Comparison of ENCODE assay signal across 8 cellular contexts in genomic region chr22:45318168-45318557, GRCh38. TPM values are rescaled to one million over a fixed set of nuclear protein-coding genes. Genes with fewer than 3 reads are reported as not detected.
DNase-seq lines count a peak whose midpoint lies in the region; ATAC-seq and TF ChIP-seq lines count a peak whose summit lies in the region.

No MANE protein-coding gene starts in this region.

- 3 to 13% (median 7%) methylated on average over 8 of the region's 8 CpGs for whole genome bisulfite sequencing in stomach, 5 donors

- H3K79me2 ChIP-seq in fibroblast of lung (ENCODE audit: control insufficient read depth, insufficient read depth, low read length), result peaks cover 7% of the 10 kb centered on the region

- H3K4me3 ChIP-seq in fibroblast of lung (replicated peaks in 1 of 4; ENCODE audit: control extremely low read depth in 1 of 4, insufficient read depth in 1 of 4, low read depth in 3 of 4, low read length in 4 of 4) (peak overlapping the region in 2 of 4 experiments; percentile 11 to 31), neutrophil (ENCODE audit: low read depth in 1 of 2, low read length in 1 of 2) (peak overlapping the region; percentile 7 to 41), stomach (no peak overlapping the region)

- TF ChIP-seq POLR2A in stomach (IDR thresholded peaks at IDR 0.05), result no peak

- H3K4me1 ChIP-seq in fibroblast of lung (ENCODE audit: control insufficient read depth, extremely low read depth, insufficient read depth, low read length) (peaks cover 21% of the 10 kb centered on the region), neutrophil (ENCODE audit: control insufficient read depth in 1 of 2, insufficient read depth in 1 of 2, low read depth in 1 of 2, low read length in 1 of 2) (peaks cover 29 to 44% of the 10 kb centered on the region in 2 experiments), stomach (peaks cover 33 to 88% (median 55%) of the 10 kb centered on the region in 4 donors)

- H3K9ac ChIP-seq in fibroblast of lung (ENCODE audit: insufficient read depth, low read length), result peak overlapping the region; percentile 28

- peak overlapping the region; percentile 81 for H3K4me2 ChIP-seq in fibroblast of lung (ENCODE audit: extremely low read depth, insufficient read depth, low read length)

- H3K9me3 ChIP-seq in fibroblast of lung (ENCODE audit: control insufficient read depth, insufficient read depth, low read depth, low read length) (no peaks in the 10 kb centered on the region), neutrophil (no peaks in the 10 kb centered on the region), stomach (no peaks in the 10 kb centered on the region)

- H3K36me3 ChIP-seq in fibroblast of lung (ENCODE audit: control insufficient read depth, insufficient read depth, low read length) (peaks cover 4% of the 10 kb centered on the region), neutrophil (peaks cover 9% of the 10 kb centered on the region), stomach (peaks cover 5 to 13% (median 11%) of the 10 kb centered on the region in 4 donors)

- H3K27me3 ChIP-seq in fibroblast of lung (ENCODE audit: control insufficient read depth, insufficient read depth, low read length) (no peaks in the 10 kb centered on the region), neutrophil (no peaks in the 10 kb centered on the region), stomach (no peaks in the 10 kb centered on the region)

- ATAC-seq in HG02981 (IDR thresholded peaks at IDR 0.05; ENCODE audit: unreplicated experiment) (peak; percentile 44), GM21390 (IDR thresholded peaks at IDR 0.05; ENCODE audit: unreplicated experiment) (no peak)

- no peaks in the 10 kb centered on the region for H4K20me1 ChIP-seq in fibroblast of lung (ENCODE audit: control insufficient read depth, extremely low read depth, insufficient read depth, low read length)

- DNase-seq in Daoy (ENCODE audit: low read depth), result peak; percentile 90
- peak; percentile 64 for DNase-seq in NK-92 treated with Interleukin-12 subunit alpha and Interleukin-12 subunit beta, amount 100 ng/mL, for 24 hours (lab: John Stamatoyannopoulos, UW)
- DNase-seq in activated T-helper 1 cell treated with Interleukin-2 at 50 U/mL for 16 hours (ENCODE audit: low read depth), result peak; percentile 74
- peak; percentile 93 for DNase-seq in fibroblast of lung (ENCODE audit: low read depth in 2 of 2)
- DNase-seq in stomach, result peak; percentile 84

- H3K27ac ChIP-seq in fibroblast of lung (ENCODE audit: insufficient read depth, low read length) (peak overlapping the region; percentile 88), neutrophil (peak overlapping the region; percentile 86), stomach (peak overlapping the region; percentile 72 to 91 (median 82))

- TF ChIP-seq EP300 in stomach (IDR thresholded peaks at IDR 0.05), result no peak

- H2AFZ ChIP-seq in fibroblast of lung (ENCODE audit: low read length), result no peak overlapping the region

- intact Hi-C loops in stomach (cut with DNase I; ENCODE audit: low total_unique reads), result no loop called here

- no peak for TF ChIP-seq CTCF in fibroblast of lung (conservative IDR thresholded peaks at IDR 0.05 in 1 of 2, IDR thresholded peaks at IDR 0.05 in 1 of 2; ENCODE audit: low read depth in 1 of 2, low read length in 2 of 2)
- no peak for TF ChIP-seq CTCF in neutrophil (IDR thresholded peaks at IDR 0.05)
- no peak for TF ChIP-seq CTCF in stomach (IDR thresholded peaks at IDR 0.05)

RNA-seq across cellular contexts. Expression of gene FAM118A, which starts 8.4 kb away (rescaled TPM):
- 8.8 and 10.1 TPM in 2 replicates for total RNA-seq in Daoy (2014; rRNA removed; shearing (Covaris generic))
- total RNA-seq in fibroblast of lung (16.5 and 23.4 TPM in 2 replicates), stomach (100 to 1,000 TPM in 2 of 5 donors, 10 to 100 TPM in 3; 13.8 to 747 (median 93.7) TPM)
- polyA plus RNA-seq in fibroblast of lung (18.0 and 27.0 TPM in 2 replicates), stomach (10 to 100 TPM; 12.0 to 29.8 (median 13.4) TPM)
- 12.6 and 15.4 TPM in 2 replicates for polyA plus RNA-seq in fibroblast of lung (2012)
- 5.0 and 13.8 TPM in 2 replicates for polyA minus RNA-seq in fibroblast of lung (ENCODE audit: low replicate concordance)

RNA-seq across cellular contexts. Expression of gene UPK3A, which starts 33.4 kb away (rescaled TPM):
- not detected in 2 replicates for total RNA-seq in Daoy (2014; rRNA removed; shearing (Covaris generic))
- total RNA-seq in fibroblast of lung (not detected in 2 replicates), stomach (1 to 10 TPM in 1 of 5 donors, not detected in 4; 1.3 TPM)
- polyA plus RNA-seq in fibroblast of lung (not detected in 2 replicates), stomach (under 1 TPM in 2 of 3 donors, not detected in 1; 0.10 to 0.76 TPM)
- polyA plus RNA-seq in fibroblast of lung (2012), result not detected in 2 replicates
- not detected in 2 replicates for polyA minus RNA-seq in fibroblast of lung (ENCODE audit: low replicate concordance)

Comparison
In these comparisons a context has a peak if more than half of its experiments do, and no peak if none do; other contexts are left out.
1. H3K4me3 ChIP-seq: peak in neutrophil (2 of 2); none in stomach (0 of 4).
2. Peak in every context shown above with its lines, with median percentiles within 50 percentile points of each other: DNase-seq and H3K27ac ChIP-seq.